ENCODE assay signal across 8 cellular contexts in the genomic region with DNA sequence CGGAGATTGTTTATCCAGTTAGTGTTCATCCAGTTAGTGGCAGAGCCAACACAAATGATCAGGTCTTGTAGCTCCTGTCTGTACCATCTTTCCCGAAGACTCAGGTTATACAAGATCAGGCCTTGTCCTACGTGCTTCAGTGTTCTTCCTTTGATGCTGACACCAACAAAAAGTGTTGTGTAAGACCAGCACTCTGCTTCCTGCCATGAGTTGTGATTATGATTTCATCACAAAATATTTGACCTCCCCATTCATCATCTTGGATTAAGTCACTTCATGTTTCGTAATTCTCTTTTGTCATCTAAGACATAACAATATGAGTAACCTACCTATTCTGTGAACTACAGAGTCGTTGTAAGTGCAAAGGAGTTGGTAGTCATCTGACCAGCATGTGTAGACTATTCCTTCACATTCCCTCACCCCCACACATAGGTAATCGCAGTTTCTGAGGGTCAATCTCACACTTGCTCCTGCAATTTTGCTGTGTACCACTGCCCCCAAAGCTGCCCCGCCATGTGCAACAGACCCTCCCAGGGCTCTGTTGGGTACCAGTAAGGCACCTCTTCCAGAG.
A peak's percentile ranks its signal among the peaks of the same experiment; 100 is the strongest.
DNase-seq lines count a peak whose midpoint lies in the region; ATAC-seq and TF ChIP-seq lines count a peak whose summit lies in the region.

No MANE protein-coding gene starts in this region.

- no peak for TF ChIP-seq POLR2A in thyroid gland (IDR thresholded peaks at IDR 0.05)

- 80 to 82% (median 80%) methylated on average over 7 of the region's 7 CpGs for WGBS in psoas muscle, 3 donors
- WGBS in thyroid gland, 2 donors: 88 to 92% methylated on average over 7 of the region's 7 CpGs

- peak; percentile 82 to 94 (median 89) for ATAC-seq in psoas muscle

- H3K4me1 ChIP-seq in psoas muscle (no peaks in the 10 kb centered on the region), thyroid gland (no peaks in the 10 kb centered on the region)

- TF ChIP-seq CTCF in psoas muscle (IDR thresholded peaks at IDR 0.05) (no peak), thyroid gland (IDR thresholded peaks at IDR 0.05) (no peak)

- H3K36me3 ChIP-seq in psoas muscle (ENCODE audit: insufficient read depth in 1 of 2, low read depth in 1 of 2) (no peaks in the 10 kb centered on the region), thyroid gland (no peaks in the 10 kb centered on the region)

- H3K27me3 ChIP-seq in psoas muscle (ENCODE audit: insufficient read depth in 3 of 3, low read length in 2 of 3) (no peaks in the 10 kb centered on the region), thyroid gland (no peaks in the 10 kb centered on the region)

- no peaks in the 10 kb centered on the region for H3K9me3 ChIP-seq in psoas muscle
- no peaks in the 10 kb centered on the region for H3K9me3 ChIP-seq in thyroid gland

- intact Hi-C loops in psoas muscle (cut with DNase I): no loop called here
- intact Hi-C loops in thyroid gland (cut with DNase I): no loop called here

- peak overlapping the region; percentile 3 for H3K27ac ChIP-seq in psoas muscle
- no peak overlapping the region for H3K27ac ChIP-seq in thyroid gland

- peak; percentile 97 for DNase-seq in ELR (ENCODE audit: low read depth)
- peak; percentile 72 for DNase-seq in NOMO-1 treated with dmso at 0.1 percent for 144 hours (lab: John Stamatoyannopoulos, UW; ENCODE audit: unreplicated experiment)
- peak; percentile 66 to 67 for DNase-seq in dermis microvascular lymphatic vessel endothelial cell (ENCODE audit: low read depth in 2 of 2)
- DNase-seq in psoas muscle: no peak
- no peak for DNase-seq in stimulated activated CD4-positive, alpha-beta T cell treated with anti-CD3 and anti-CD28 coated beads, Interleukin-4, amount 100 ng/mL, for 1 hour
- DNase-seq in thyroid gland: no peak
- DNase-seq in NCI-H187 treated with DMSO at 0.1 percent for 48 hours (lab: John Stamatoyannopoulos, UW): no peak
- no peak for DNase-seq in NCI-H2196 treated with DMSO at 0.1 percent for 48 hours (lab: John Stamatoyannopoulos, UW; ENCODE audit: unreplicated experiment)

- H3K4me3 ChIP-seq in psoas muscle (no peak overlapping the region), thyroid gland (replicated peaks in 1 of 3) (no peak overlapping the region)

Comparison
In these comparisons a context has a peak if more than half of its experiments do, and no peak if none do; other contexts are left out.
1. DNase-seq: peak in ELR (single experiment), NOMO-1 treated with dmso at 0.1 percent for 144 hours (single experiment) and dermis microvascular lymphatic vessel endothelial cell (2 of 2); none in psoas muscle (0 of 2), stimulated activated CD4-positive, alpha-beta T cell treated with anti-CD3 and anti-CD28 coated beads, Interleukin-4, amount 100 ng/mL, for 1 hour (single experiment), thyroid gland (0 of 2), NCI-H187 treated with DMSO at 0.1 percent for 48 hours (single experiment) and NCI-H2196 treated with DMSO at 0.1 percent for 48 hours (single experiment).